22 cellular contexts compared by ENCODE assay signal in the genomic region with DNA sequence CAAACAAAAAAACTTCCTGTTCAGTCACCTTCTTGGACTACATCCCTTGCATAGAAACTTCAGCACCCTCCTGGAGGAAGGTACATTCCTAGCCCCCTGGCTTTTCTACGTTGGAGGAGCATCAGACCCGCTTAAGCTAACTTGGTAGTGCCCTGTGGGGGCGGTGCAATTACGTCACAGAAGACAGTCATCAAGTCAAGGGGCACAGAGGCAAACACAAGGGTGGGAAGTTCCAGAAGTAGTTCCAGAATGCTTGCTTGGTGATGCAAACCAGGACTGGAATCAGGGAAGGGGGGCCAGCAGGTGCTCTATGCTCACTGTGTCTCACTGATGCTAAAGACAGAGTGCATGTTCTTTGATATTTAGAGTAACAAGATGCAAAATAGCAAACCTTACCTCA. TPM values are rescaled to one million over a fixed set of nuclear protein-coding genes. Genes with fewer than 3 reads are reported as not detected.
DNase-seq lines count a peak whose midpoint lies in the region; ATAC-seq, FAIRE-seq and TF ChIP-seq lines count a peak whose summit lies in the region.
"Had no signal": no experiment of that assay in that cellular context is flagged by ENCODE, and none has a peak within 500 bp of the region (broad histone marks: within the 10 kb centered on the region; RNA-seq: fewer than 3 reads in every experiment).

No MANE protein-coding gene starts in this region.

- in situ Hi-C loops in GM12878 (cut with MboI) (no loop called here), HepG2 (cut with HindIII; ENCODE audit: extremely low pct_ligation_motif_present, low pct_unique_long_range_greater_than_20kb) (no loop called here)

- H3K36me3 ChIP-seq in GM12878 (ENCODE audit: control insufficient read depth in 2 of 2, insufficient read depth in 2 of 2, low read length in 1 of 2) (no peaks in the 10 kb centered on the region), HepG2 (replicated peaks in 1 of 2; ENCODE audit: control insufficient read depth in 1 of 2, insufficient read depth in 2 of 2, low read length in 2 of 2) (no peaks in the 10 kb centered on the region)
- H3K36me3 ChIP-seq: left ventricle myocardium inferior, neutrophil, transverse colon had no signal

- H3K9me3 ChIP-seq in A549 (no peaks in the 10 kb centered on the region), GM12878 (replicated peaks; ENCODE audit: control insufficient read depth, insufficient read depth, low read length) (no peaks in the 10 kb centered on the region), HepG2 (ENCODE audit: low read length) (no peaks in the 10 kb centered on the region)
- H3K9me3 ChIP-seq: left ventricle myocardium inferior, neutrophil, transverse colon had no signal

- H3K27me3 ChIP-seq in GM12878 (replicated peaks in 1 of 2; ENCODE audit: control insufficient read depth in 2 of 2, insufficient read depth in 2 of 2, low read length in 1 of 2): no peaks in the 10 kb centered on the region
- no peaks in the 10 kb centered on the region for H3K27me3 ChIP-seq in HepG2 (ENCODE audit: control insufficient read depth in 1 of 2, insufficient read depth in 2 of 2, low read length in 2 of 2)
- H3K27me3 ChIP-seq: transverse colon had no signal

- SMC1A ChIA-PET in GM12878 (lab: Charles Lee; ENCODE audit: uncharacterized antibody, unreplicated experiment): interaction anchor here (0.6 to 14.3 kb wide), 3 partner anchors 10 to 57 kb away, joined by 3 to 191 read pairs (median 3); no protein-coding TSS in a partner anchor

- no peaks in the 10 kb centered on the region for H4K20me1 ChIP-seq in GM12878 (ENCODE audit: control insufficient read depth, insufficient read depth)
- no peaks in the 10 kb centered on the region for H4K20me1 ChIP-seq in HepG2 (ENCODE audit: insufficient read depth, low read length)

- TF ChIP-seq EP300 in A549 (IDR thresholded peaks at IDR 0.05): no peak
- 0 out of 4 replicates have a peak, but pooled peaks of 1 of the 2 experiments have one; percentile 11 for TF ChIP-seq EP300 in GM12878 (IDR thresholded peaks at IDR 0.05; ENCODE audit: borderline replicate concordance in 1 of 2, control insufficient read depth in 1 of 2, low read depth in 2 of 2, low read length in 2 of 2)
- TF ChIP-seq EP300 in HepG2 (IDR thresholded peaks at IDR 0.05; ENCODE audit: low read depth in 2 of 2, low read length in 2 of 2): no peak
- TF ChIP-seq EP300 in HepG2 (CRISPR knock-in tag; IDR thresholded peaks at IDR 0.05; ENCODE audit: borderline replicate concordance): no peak

- WGBS in A549 (ENCODE audit: missing lambda C conversion rate): 39% methylated on average over 4 of the region's 4 CpGs
- 25% methylated on average over 4 of the region's 4 CpGs for WGBS in GM12878 (ENCODE audit: insufficient coverage, insufficient replicate concordance, low lambda C conversion rate, missing lambda C conversion rate)
- 76% methylated on average over 4 of the region's 4 CpGs for WGBS in HepG2 (ENCODE audit: low lambda C conversion rate)

- RAD21 ChIA-PET in GM12878 (lab: Charles Lee; ENCODE audit: unreplicated experiment): interaction anchor here (0.7 to 2.1 kb wide), 2 partner anchors 46 to 105 kb away, joined by 3 to 7 read pairs; no protein-coding TSS in a partner anchor

- BruUV-seq in GM12878 (replicated peaks; lab: Mats Ljungman, UMichigan) (no TSS peak), HepG2 (replicated peaks; lab: Mats Ljungman, UMichigan) (no TSS peak)

- peak overlapping the region; percentile 40 for H3K4me2 ChIP-seq in A549
- no peak overlapping the region for H3K4me2 ChIP-seq in GM12878 (ENCODE audit: control insufficient read depth, insufficient read depth)
- H3K4me2 ChIP-seq in HepG2 (ENCODE audit: low read depth, low read length): no peak overlapping the region

- POLR2A ChIA-PET in A549 (lab: Yijun Ruan, JAX) (interaction anchor here (0.6 kb wide), 1 partner anchor 12 kb away, joined by 5 read pairs; no protein-coding TSS in a partner anchor), GM12878 (lab: Charles Lee) (interaction anchor here (0.6 to 0.7 kb wide), 2 partner anchors 23 to 524 kb away, joined by 3 to 5 read pairs; no protein-coding TSS in a partner anchor), HepG2 (lab: Yijun Ruan, JAX) (interaction anchor here (1.4 kb wide), 1 partner anchor 10 kb away, joined by 9 read pairs; no protein-coding TSS in a partner anchor)

- TF ChIP-seq POLR2A in A549 (IDR thresholded peaks at IDR 0.05; ENCODE audit: low read length) (no peak), GM12878 (IDR thresholded peaks at IDR 0.05; ENCODE audit: low read depth, low read length) (no peak), HepG2 (IDR thresholded peaks at IDR 0.05; ENCODE audit: insufficient read depth in 1 of 2, low read depth in 2 of 2, low read length in 2 of 2) (no peak)

- H3K4me3 ChIP-seq in A549 (no peak overlapping the region), GM12878 (no peak overlapping the region), HepG2 (replicated peaks in 1 of 3; ENCODE audit: insufficient read depth in 1 of 3, low read depth in 2 of 3, low read length in 3 of 3) (no peak overlapping the region)
- H3K4me3 ChIP-seq: left ventricle myocardium inferior, transverse colon had no signal

- H3K4me1 ChIP-seq in A549 (peaks cover 61% of the 10 kb centered on the region), GM12878 (ENCODE audit: control insufficient read depth, insufficient read depth, low read length) (peaks cover 25% of the 10 kb centered on the region), HepG2 (ENCODE audit: insufficient read depth, low read length) (peaks cover 55% of the 10 kb centered on the region)

- peak; percentile 33 to 58; a peak in 4 of 6 replicates for ATAC-seq in A549
- ATAC-seq in GM12878: no peak
- no peak for ATAC-seq in HepG2
- no peak for ATAC-seq in HG02884 (IDR thresholded peaks at IDR 0.05; ENCODE audit: unreplicated experiment)
- ATAC-seq: esophagus mucosa had no signal

- H3K9ac ChIP-seq in GM12878 (ENCODE audit: control insufficient read depth, insufficient read depth, low read length): no peak overlapping the region
- no peak overlapping the region for H3K9ac ChIP-seq in HepG2 (ENCODE audit: insufficient read depth, low read depth, low read length)

- no peak for TF ChIP-seq CTCF in A549 (IDR thresholded peaks at IDR 0.05)
- no peak for TF ChIP-seq CTCF in GM12878 (IDR thresholded peaks at IDR 0.05 in 2 of 3, conservative IDR thresholded peaks at IDR 0.05 in 1 of 3; ENCODE audit: control insufficient read depth in 2 of 3, extremely low read depth in 1 of 3, insufficient read depth in 1 of 3, low read depth in 3 of 3, low read length in 3 of 3)
- no peak for TF ChIP-seq CTCF in HepG2 (CRISPR knock-in tag; IDR thresholded peaks at IDR 0.05)

- no peak for FAIRE-seq in A549 (lab: Jason Lieb, UNC)
- FAIRE-seq in GM12878 (lab: Jason Lieb, UNC): no peak
- FAIRE-seq in HepG2 (lab: Jason Lieb, UNC): no peak

- H2AFZ ChIP-seq in GM12878 (ENCODE audit: control insufficient read depth, low read depth, low read length): peak overlapping the region; percentile 49
- no peak overlapping the region for H2AFZ ChIP-seq in HepG2 (ENCODE audit: low read length)

- DNase-seq in A549 (ENCODE audit: low read depth in 1 of 2, low spot score in 1 of 2): peak in 1 of 2 experiments; percentile 77
- DNase-seq in EL: peak; percentile 39
- no peak for DNase-seq in GM12878 (ENCODE audit: low read depth, low spot score)
- DNase-seq in HepG2 (ENCODE audit: low spot score): no peak
- DNase-seq in NCI-H2196 (lab: John Stamatoyannopoulos, UW; ENCODE audit: unreplicated experiment): no peak
- DNase-seq in activated gamma-delta T cell (lab: John Stamatoyannopoulos, UW): no peak
- no peak for DNase-seq in DMS153 (lab: John Stamatoyannopoulos, UW)
- DNase-seq: activated naive CD8-positive, alpha-beta T cell treated with anti-CD3 and anti-CD28 coated beads, Interleukin-2, amount 10 ng/mL, durations not matched to agents 7 days and 5 days; activated T-cell treated with anti-CD3 and anti-CD28 coated beads, Interleukin-2, amount 50 U/mL, for 1 hour; CD8-positive, alpha-beta memory T cell; DMS79 treated with DMSO at 0.1 percent for 48 hours; glutamatergic neuron; HFFc6; left ventricle myocardium inferior; NCI-H1930; NK-92 treated with Interleukin-12 subunit alpha and Interleukin-12 subunit beta, amount 100 ng/mL, for 24 hours; stimulated activated naive CD4-positive, alpha-beta T cell; T-helper 9 cell; transverse colon had no signal

- TF ChIP-seq RAD21 in A549 (conservative IDR thresholded peaks at IDR 0.05 in 1 of 2, IDR thresholded peaks at IDR 0.05 in 1 of 2) (no peak), GM12878 (IDR thresholded peaks at IDR 0.05; ENCODE audit: insufficient read depth, low read depth, low read length) (no peak), HepG2 (CRISPR knock-in tag; IDR thresholded peaks at IDR 0.05) (no peak)

- H3K27ac ChIP-seq in A549: peak overlapping the region; percentile 54 to 82
- no peak overlapping the region for H3K27ac ChIP-seq in GM12878 (ENCODE audit: control insufficient read depth, insufficient read depth)
- H3K27ac ChIP-seq in HepG2 (ENCODE audit: extremely low read length, insufficient read depth, low read length): no peak overlapping the region
- H3K27ac ChIP-seq: left ventricle myocardium inferior, neutrophil, transverse colon had no signal

- H3K79me2 ChIP-seq in GM12878 (ENCODE audit: control insufficient read depth, insufficient read depth, low read length) (no peaks in the 10 kb centered on the region), HepG2 (ENCODE audit: insufficient read depth, low read length) (no peaks in the 10 kb centered on the region)

- intact Hi-C loops in GM12878 (cut with micrococcal nuclease; ENCODE audit: unreplicated experiment) (no loop called here), HepG2 (cut with micrococcal nuclease; ENCODE audit: unreplicated experiment) (no loop called here)

- CTCF ChIA-PET in A549 (lab: Yijun Ruan, JAX): interaction anchor here (1.2 to 1.5 kb wide), 3 partner anchors 16 to 51 kb away, joined by 3 to 4 read pairs (median 3); no protein-coding TSS in a partner anchor
- CTCF ChIA-PET in GM12878 (lab: Yijun Ruan, JAX): interaction anchor here (1.1 to 1.6 kb wide), 2 partner anchors 46 to 51 kb away, joined by 3 read pairs; no protein-coding TSS in a partner anchor
- CTCF ChIA-PET in HepG2 (lab: Yijun Ruan, JAX; ENCODE audit: low intra/inter-chr PET ratio, low total read pairs): no interaction called here

RNA-seq across cellular contexts. Expression of gene AGFG1, which starts 15.2 kb away (rescaled TPM):
- polyA plus RNA-seq in A549 (2011; rRNA removed): 384 and 415 TPM in 2 replicates
- 107 and 152 TPM in 2 replicates for polyA plus RNA-seq in A549 (2012; cell fraction: cytosol; rRNA removed)
- polyA plus RNA-seq in A549 (2012; cell fraction: nucleus; rRNA removed): 116 and 183 TPM in 2 replicates
- polyA plus RNA-seq in A549 (2017; fragmentation: RNase III; extraction: RNeasy Plus Mini Kit Qiagen cat#74134 plus additional on column Dnase treatment): 96.9 to 104 TPM (median 100 TPM) in 3 replicates
- polyA minus RNA-seq in A549 (2011; rRNA and poly(A)+ RNA removed): 677 and 730 TPM in 2 replicates
- total RNA-seq in GM12878 (2013; cell fraction: nucleolus; rRNA removed): 90.3 and 96.0 TPM in 2 replicates
- 97.1 and 100 TPM in 2 replicates for total RNA-seq in GM12878 (2014; rRNA removed)
- 78.2 and 80.7 TPM in 2 replicates for total RNA-seq in GM12878 (2014; rRNA removed; fragmentation: Illumina TruSeq; extraction: Trizol)
- total RNA-seq in GM12878 (2021): 108 and 113 TPM in 2 replicates
- 33.7 TPM for polyA plus RNA-seq in GM12878 (2011; ENCODE audit: low read depth)
- 228 and 243 TPM in 2 replicates for polyA plus RNA-seq in GM12878 (2011; rRNA removed)
- polyA plus RNA-seq in GM12878 (2011; cell fraction: cytosol; rRNA removed): 200 and 228 TPM in 2 replicates
- 112 and 150 TPM in 2 replicates for polyA plus RNA-seq in GM12878 (2011; cell fraction: nucleus; rRNA removed)
- polyA plus RNA-seq in GM12878 (2012): 32.7 and 53.4 TPM in 2 replicates
- polyA plus RNA-seq in GM12878 (2014; fragmentation: Illumina TruSeq; extraction: Trizol): 78.4 and 96.3 TPM in 2 replicates
- 10 to 100 TPM; 28.6 to 53.2 TPM for polyA plus RNA-seq in GM12878 (2014; fragmentation: Nextera tagmentation; extraction: Ambion mirVana)
- polyA plus RNA-seq in GM12878 (2014; rRNA removed): 76.3 and 82.7 TPM in 2 replicates
- polyA plus RNA-seq in GM12878 (2016; fragmentation: Nextera tagmentation; extraction: Ambion mirVana): 1 to 10 TPM; 7.3 to 8.8 TPM
- 410 and 440 TPM in 2 replicates for polyA minus RNA-seq in GM12878 (2011; rRNA and poly(A)+ RNA removed)
- polyA minus RNA-seq in GM12878 (2011; cell fraction: cytosol; rRNA and poly(A)+ RNA removed): 96.4 and 106 TPM in 2 replicates
- polyA minus RNA-seq in GM12878 (2011; cell fraction: nucleus; rRNA and poly(A)+ RNA removed): 68.8 and 110 TPM in 2 replicates
- 145 and 187 TPM in 2 replicates for total RNA-seq in HepG2 (2016; rRNA removed; fragmentation: Illumina TruSeq; extraction: Trizol)
- 43.0 and 45.7 TPM in 2 replicates for total RNA-seq in HepG2 (2016; cell fraction: cytosol; rRNA removed; fragmentation: Illumina TruSeq; extraction: Trizol; ENCODE audit: low read depth)
- total RNA-seq in HepG2 (2016; cell fraction: insoluble cytoplasmic fraction; rRNA removed; fragmentation: Illumina TruSeq; extraction: Trizol): 137 and 182 TPM in 2 replicates
- 97.9 and 106 TPM in 2 replicates for total RNA-seq in HepG2 (2016; cell fraction: membrane; rRNA removed; fragmentation: Illumina TruSeq; extraction: Trizol)
- total RNA-seq in HepG2 (2016; cell fraction: nucleus; rRNA removed; fragmentation: Illumina TruSeq; extraction: Trizol): 81.6 and 96.2 TPM in 2 replicates
- polyA plus RNA-seq in HepG2 (2011; rRNA removed): 133 and 168 TPM in 2 replicates
- polyA plus RNA-seq in HepG2 (2011; cell fraction: cytosol; rRNA removed): 117 and 131 TPM in 2 replicates
- polyA plus RNA-seq in HepG2 (2011; cell fraction: nucleus; rRNA removed): 69.2 and 88.9 TPM in 2 replicates
- 64.4 and 70.1 TPM in 2 replicates for polyA plus RNA-seq in HepG2 (2012)
- 18.9 and 21.0 TPM in 2 replicates for polyA plus RNA-seq in HepG2 (2016; cell fraction: cytosol; fragmentation: Illumina TruSeq; extraction: Trizol; ENCODE audit: low read depth)
- 159 and 174 TPM in 2 replicates for polyA plus RNA-seq in HepG2 (2016; cell fraction: insoluble cytoplasmic fraction; fragmentation: Illumina TruSeq; extraction: Trizol; ENCODE audit: low read depth)
- polyA plus RNA-seq in HepG2 (2016; cell fraction: membrane; fragmentation: Illumina TruSeq; extraction: Trizol; ENCODE audit: low read depth): 58.1 and 62.3 TPM in 2 replicates
- polyA plus RNA-seq in HepG2 (2016; cell fraction: nucleus; fragmentation: Illumina TruSeq; extraction: Trizol; ENCODE audit: insufficient read depth, low read depth): 104 and 107 TPM in 2 replicates
- 354 and 508 TPM in 2 replicates for polyA minus RNA-seq in HepG2 (2011; rRNA and poly(A)+ RNA removed; ENCODE audit: low replicate concordance)
- polyA minus RNA-seq in HepG2 (2011; cell fraction: cytosol; rRNA and poly(A)+ RNA removed): 133 and 147 TPM in 2 replicates
- 117 TPM in 2 replicates for polyA minus RNA-seq in HepG2 (2011; cell fraction: nucleus; rRNA and poly(A)+ RNA removed)

Comparison
In these comparisons a context has a peak if more than half of its experiments do, and no peak if none do; other contexts are left out.
1. ATAC-seq: peak in A549 (2 of 2); none in GM12878 (single experiment), HepG2 (single experiment) and HG02884 (single experiment).
2. H3K27ac ChIP-seq: peak in A549 (2 of 2); none in GM12878 (single experiment) and HepG2 (single experiment).